In genomic region chr17:48852251-48852650, GRCh38 we compare ENCODE assay signal across 20 cellular contexts. TPM values are rescaled to one million over a fixed set of nuclear protein-coding genes. Genes with fewer than 3 reads are reported as not detected.
"Had no signal": no experiment of that assay in that cellular context is flagged by ENCODE, and none has a peak within 500 bp of the region (broad histone marks: within the 10 kb centered on the region; RNA-seq: fewer than 3 reads in every experiment).

No MANE protein-coding gene starts in this region.

- DNase-seq: activated CD4-positive, alpha-beta T cell treated with anti-CD3 and anti-CD28 coated beads, Interleukin-2, amount 50 U/mL, for 4 hours; activated CD4-positive, CD25-positive, alpha-beta regulatory T cell treated with anti-CD3 and anti-CD28 coated beads, Interleukin-2, amount 50 U/mL, for 72 hours; activated T-cell treated with anti-CD3 and anti-CD28 coated beads, Interleukin-2, amount 50 U/mL, for 72 hours; adrenal gland; cortex of kidney; effector CD8-positive, alpha-beta T cell; kidney; retina; stimulated activated CD4-positive, alpha-beta T cell treated with anti-CD3 and anti-CD28 coated beads, Interleukin-4, amount 100 ng/mL, for 1 hour; stimulated activated CD8-positive, alpha-beta memory T cell treated with anti-CD3 and anti-CD28 coated beads, Interleukin-4, amount 100 ng/mL, for 48 hours; stimulated activated naive CD8-positive, alpha-beta T cell treated with anti-CD3 and anti-CD28 coated beads, Interleukin-15, Interleukin-2, amounts not matched to agents 100 U/mL and 50 U/mL, for 24 hours; T-helper 17 cell; upper lobe of left lung had no signal

- ATAC-seq: activated T-cell treated with anti-CD3 and anti-CD28 coated beads, Interleukin-2, amount 50 U/mL, for 72 hours; stimulated activated naive CD8-positive, alpha-beta T cell treated with anti-CD3 and anti-CD28 coated beads, Interleukin-15, Interleukin-2, amounts not matched to agents 100 U/mL and 50 U/mL, for 24 hours; T-helper 17 cell had no signal

- H3K9me3 Mint-ChIP-seq: activated T-cell treated with anti-CD3 and anti-CD28 coated beads, Interleukin-2, amount 50 U/mL, for 72 hours; mesothelial cell of epicardium had no signal

- H3K27ac ChIP-seq: adrenal gland, epithelial cell of prostate, hepatocyte, neutrophil, suprapubic skin, upper lobe of left lung had no signal

- H3K4me2 ChIP-seq: hepatocyte had no signal

- H3K4me3 Mint-ChIP-seq: activated T-cell treated with anti-CD3 and anti-CD28 coated beads, Interleukin-2, amount 50 U/mL, for 72 hours; mesothelial cell of epicardium; T-helper 17 cell had no signal

- H3K4me1 Mint-ChIP-seq: mesothelial cell of epicardium had no signal

- H3K27me3 ChIP-seq: adrenal gland, hepatocyte, neutrophil, suprapubic skin, upper lobe of left lung had no signal

- H3K27me3 Mint-ChIP-seq: T-helper 17 cell had no signal

- H3K9me3 ChIP-seq: adrenal gland, neutrophil, suprapubic skin, upper lobe of left lung had no signal

- H3K27ac Mint-ChIP-seq: activated T-cell treated with anti-CD3 and anti-CD28 coated beads, Interleukin-2, amount 50 U/mL, for 72 hours; mesothelial cell of epicardium; T-helper 17 cell had no signal

- H3K4me3 ChIP-seq: adrenal gland, hepatocyte, suprapubic skin, upper lobe of left lung had no signal

- H3K4me1 ChIP-seq: adrenal gland, suprapubic skin, upper lobe of left lung had no signal

RNA-seq across cellular contexts. Expression of gene TTLL6, which starts 35.2 kb away (rescaled TPM):
- total RNA-seq: activated T-cell treated with anti-CD3 and anti-CD28 coated beads, Interleukin-2, amount 50 U/mL, for 72 hours; cardiac septum; mesothelial cell of epicardium; myocyte; suprapubic skin; T-helper 17 cell had no signal
